8 cellular contexts compared by ENCODE assay signal in genomic region chr7:7719235-7719634, GRCh38. TPM values are rescaled to one million over a fixed set of nuclear protein-coding genes. Genes with fewer than 3 reads are reported as not detected.
DNase-seq lines count a peak whose midpoint lies in the region; ATAC-seq lines count a peak whose summit lies in the region.

No MANE protein-coding gene starts in this region.

- intact Hi-C loops in left ventricle myocardium superior (cut with micrococcal nuclease): no loop called here

- ATAC-seq in GM19395 (IDR thresholded peaks at IDR 0.05; ENCODE audit: unreplicated experiment) (peak; percentile 98), HG03342 (IDR thresholded peaks at IDR 0.05; ENCODE audit: unreplicated experiment) (peak; percentile 96), left ventricle myocardium superior (peak; percentile 90)

- DNase-seq in COR-L47 (lab: John Stamatoyannopoulos, UW) (peak; percentile 62), NCI-H345 (lab: John Stamatoyannopoulos, UW) (peak; percentile 92), activated T-cell treated with anti-CD3 and anti-CD28 coated beads for 4 hours (peak; percentile 21), left ventricle myocardium superior (no peak), islet precursor cell (no peak)
- peak; percentile 8 for DNase-seq in stimulated activated CD4-positive, alpha-beta T cell treated with anti-CD3 and anti-CD28 coated beads, Interleukin-4, amount 100 ng/mL, for 1 hour

RNA-seq across cellular contexts. Expression of gene RPA3, which starts 0.8 kb away (rescaled TPM):
- 25.2 TPM for total RNA-seq in left ventricle myocardium superior

Comparison
In these comparisons a context has a peak if more than half of its experiments do, and no peak if none do; other contexts are left out.
1. DNase-seq: peak in COR-L47 (single experiment), NCI-H345 (single experiment), activated T-cell treated with anti-CD3 and anti-CD28 coated beads for 4 hours (single experiment) and stimulated activated CD4-positive, alpha-beta T cell treated with anti-CD3 and anti-CD28 coated beads, Interleukin-4, amount 100 ng/mL, for 1 hour (single experiment); none in left ventricle myocardium superior (single experiment) and islet precursor cell (single experiment).
2. Peak in every context shown above with its lines, with median percentiles within 50 percentile points of each other: ATAC-seq.